Comparison of ENCODE assay signal across 19 cellular contexts in the genomic region with DNA sequence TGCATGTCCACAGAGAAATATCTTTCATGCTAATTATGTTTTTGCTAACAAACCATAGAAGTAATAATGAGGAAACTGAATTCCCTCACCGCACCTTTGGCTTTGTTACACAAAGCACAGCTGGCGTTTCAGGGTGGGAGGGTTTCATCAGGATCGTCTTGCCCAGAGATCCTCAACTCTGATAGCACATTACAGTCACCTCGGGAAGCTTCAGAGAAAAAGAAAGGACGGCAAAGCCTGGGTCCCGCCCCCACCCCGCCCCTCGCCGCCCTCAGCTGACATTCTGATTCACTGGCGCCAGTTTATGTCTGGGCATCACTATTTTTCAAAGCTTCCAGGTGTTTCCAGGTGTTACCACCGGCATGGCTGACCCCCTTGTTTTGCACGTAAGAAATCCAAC.
DNase-seq lines count a peak whose midpoint lies in the region; ATAC-seq and TF ChIP-seq lines count a peak whose summit lies in the region.
"Had no signal": no experiment of that assay in that cellular context is flagged by ENCODE, and none has a peak within 500 bp of the region (broad histone marks: within the 10 kb centered on the region; RNA-seq: fewer than 3 reads in every experiment).

No MANE protein-coding gene starts in this region.

- no peak overlapping the region for H2BK20ac ChIP-seq in H9 (ENCODE audit: low read depth, low read length, poor library complexity, severe bottlenecking)

- intact Hi-C loops in PC-3 (cut with micrococcal nuclease) (no loop called here), right lobe of liver (cut with DNase I) (no loop called here), lower lobe of right lung (cut with DNase I) (no loop called here)

- H3K23ac ChIP-seq in H9 (ENCODE audit: insufficient read length, low read depth, low read length) = no peak overlapping the region
- no peak overlapping the region for H3K23ac ChIP-seq in neuronal stem cell (ENCODE audit: low read depth, low read length, poor library complexity)

- H3K4ac ChIP-seq in H9 (ENCODE audit: low read depth, low read length) = no peak overlapping the region
- H3K4ac ChIP-seq in neuronal stem cell (ENCODE audit: low read length) = no peak overlapping the region

- H4K8ac ChIP-seq in H9 (replicated peaks; ENCODE audit: insufficient read length, low read depth, low read length) (no peak overlapping the region), neuronal stem cell (ENCODE audit: low read depth, low read length) (peak overlapping the region; percentile 29)

- no peaks in the 10 kb centered on the region for H3K23me2 ChIP-seq in H9 (ENCODE audit: insufficient read length, low read depth, low read length, poor library complexity, severe bottlenecking)

- H2AFZ ChIP-seq in H9 (ENCODE audit: low read length) = no peak overlapping the region
- no peak overlapping the region for H2AFZ ChIP-seq in neuronal stem cell (ENCODE audit: low read length)
- H2AFZ ChIP-seq in PC-3 (ENCODE audit: low read length) = no peak overlapping the region

- H2BK5ac ChIP-seq in H9 (ENCODE audit: insufficient read length, low read length) (no peak overlapping the region), neuronal stem cell (ENCODE audit: low read length) (no peak overlapping the region)

- H3K27ac Mint-ChIP-seq in H9 = peak overlapping the region; percentile 84 to 99 (median 94)

- peak; percentile 73 for DNase-seq in H9
- DNase-seq in NCI-H526 treated with DMSO at 0.1 percent for 48 hours (lab: John Stamatoyannopoulos, UW) = peak; percentile 98
- DNase-seq in neuronal stem cell (ENCODE audit: low spot score) = no peak
- no peak for DNase-seq in PC-3
- no peak for DNase-seq in right lobe of liver
- no peak for DNase-seq in lower lobe of right lung
- DNase-seq: BE2C, DMS53, GF-D8, Karpas-422, MV-4-11, NCI-H1105 treated with DMSO at 0.1 percent for 48 hours, NCI-H2029 treated with DMSO at 0.1 percent for 48 hours, NCI-H2171, NCI-H446 treated with DMSO at 0.1 percent for 48 hours, NCI-H774 had no signal

- POLR2A ChIA-PET in PC-3 (lab: Charles Lee; ENCODE audit: unreplicated experiment) = no interaction called here

- no peak overlapping the region for H3K56ac ChIP-seq in H9 (ENCODE audit: insufficient read length, low read depth, low read length)

- peaks cover 52 to 54% of the 10 kb centered on the region in 2 experiments for H3K4me1 Mint-ChIP-seq in H9

- peak overlapping the region; percentile 3 for H4K5ac ChIP-seq in H9 (ENCODE audit: insufficient read length, low read depth, low read length)

- no peak for TF ChIP-seq CTCF in H9 (conservative IDR thresholded peaks at IDR 0.05)
- no peak for TF ChIP-seq CTCF in PC-3 (conservative IDR thresholded peaks at IDR 0.05; ENCODE audit: low read depth, low read length)
- TF ChIP-seq CTCF in right lobe of liver (IDR thresholded peaks at IDR 0.05) = no peak
- TF ChIP-seq CTCF in lower lobe of right lung (IDR thresholded peaks at IDR 0.05) = no peak

- H3K36me3 ChIP-seq in iPS-18a (ENCODE audit: control insufficient read depth, low read depth, low read length) (no peaks in the 10 kb centered on the region), neuronal stem cell (replicated peaks in 1 of 2; ENCODE audit: control insufficient read depth in 2 of 2, insufficient read depth in 2 of 2, low read length in 2 of 2) (no peaks in the 10 kb centered on the region), PC-3 (ENCODE audit: low read depth, low read length) (no peaks in the 10 kb centered on the region), right lobe of liver (no peaks in the 10 kb centered on the region), lower lobe of right lung (no peaks in the 10 kb centered on the region)
- H3K36me3 ChIP-seq: BE2C, SJSA1 had no signal

- no peaks in the 10 kb centered on the region for H3K79me2 ChIP-seq in H9 (ENCODE audit: insufficient read depth, low read length)
- no peaks in the 10 kb centered on the region for H3K79me2 ChIP-seq in PC-3 (ENCODE audit: low read length)

- H3K9me2 ChIP-seq in PC-3 (replicated peaks; ENCODE audit: low read length) = no peaks in the 10 kb centered on the region

- H3K9me3 Mint-ChIP-seq in H9 = peaks cover 6 to 9% of the 10 kb centered on the region in 2 experiments; a peak in 3 of 5 replicates

- CTCF ChIA-PET in PC-3 (lab: Charles Lee) = no interaction called here

- H4K91ac ChIP-seq in H9 (ENCODE audit: insufficient read length, low read depth, low read length) (no peak overlapping the region), neuronal stem cell (ENCODE audit: low read depth, low read length, poor library complexity) (no peak overlapping the region)

- no CpG with 5 or more reads among the region's 12 CpGs for WGBS in H9 (ENCODE audit: extremely low coverage, insufficient read length, low lambda C conversion rate)
- no CpG with 5 or more reads among the region's 12 CpGs for WGBS in neuronal stem cell (ENCODE audit: extremely low coverage in 2 of 2, insufficient read length in 2 of 2, insufficient replicate concordance in 1 of 2), 2 donors
- 11% methylated on average over 12 of the region's 12 CpGs for WGBS in right lobe of liver (ENCODE audit: insufficient coverage, low coverage, low lambda C conversion rate, missing lambda C conversion rate)

- BruUV-seq in PC-3 (replicated peaks; lab: Mats Ljungman, UMichigan) = no TSS peak

- H4K20me1 ChIP-seq in H9 (ENCODE audit: control insufficient read depth, insufficient read depth, insufficient read length) (no peaks in the 10 kb centered on the region), PC-3 (ENCODE audit: low read length) (no peaks in the 10 kb centered on the region)

- peak overlapping the region; percentile 0 for H3K4me2 ChIP-seq in H9 (ENCODE audit: insufficient read depth, insufficient read length, low read length)
- no peak overlapping the region for H3K4me2 ChIP-seq in neuronal stem cell (ENCODE audit: insufficient read depth, low read length, poor library complexity, severe bottlenecking)
- no peak overlapping the region for H3K4me2 ChIP-seq in PC-3 (ENCODE audit: low read length)

- no peak for TF ChIP-seq POLR2A in right lobe of liver (IDR thresholded peaks at IDR 0.05)

- peak overlapping the region; percentile 72 for H3K27ac ChIP-seq in H9 (ENCODE audit: insufficient read length, low read depth, low read length)
- peak overlapping the region; percentile 47 for H3K27ac ChIP-seq in iPS-18a (ENCODE audit: low read length)
- no peak overlapping the region for H3K27ac ChIP-seq in neuronal stem cell (replicated peaks; ENCODE audit: low read length)
- no peak overlapping the region for H3K27ac ChIP-seq in PC-3 (ENCODE audit: low read length)
- no peak overlapping the region for H3K27ac ChIP-seq in right lobe of liver
- H3K27ac ChIP-seq in lower lobe of right lung = no peak overlapping the region
- H3K27ac ChIP-seq: SJSA1 had no signal

- no peaks in the 10 kb centered on the region for H3F3A ChIP-seq in PC-3 (ENCODE audit: low read length, unreplicated experiment)

- H3K27me3 ChIP-seq in H9 (ENCODE audit: insufficient read depth, low read length) = no peaks in the 10 kb centered on the region
- H3K27me3 ChIP-seq in iPS-18a (ENCODE audit: control insufficient read depth, insufficient read depth, low read length) = no peaks in the 10 kb centered on the region
- no peaks in the 10 kb centered on the region for H3K27me3 ChIP-seq in neuronal stem cell (ENCODE audit: control insufficient read depth in 3 of 3, insufficient read depth in 3 of 3, low read depth in 1 of 3, low read length in 3 of 3)
- H3K27me3 ChIP-seq in PC-3 (ENCODE audit: low read length) = peaks cover 34% of the 10 kb centered on the region
- no peaks in the 10 kb centered on the region for H3K27me3 ChIP-seq in right lobe of liver
- no peaks in the 10 kb centered on the region for H3K27me3 ChIP-seq in lower lobe of right lung (ENCODE audit: low read depth)
- H3K27me3 ChIP-seq: BE2C, SJSA1 had no signal

- H2BK15ac ChIP-seq in H9 (ENCODE audit: low read depth, low read length) = no peak overlapping the region
- H2BK15ac ChIP-seq in neuronal stem cell (ENCODE audit: low read length) = peak overlapping the region; percentile 30

- H3K9ac ChIP-seq in H9 (ENCODE audit: extremely low read depth, insufficient read length, low read length) (no peak overlapping the region), iPS-18a (ENCODE audit: low read length) (no peak overlapping the region), neuronal stem cell (ENCODE audit: low read depth, low read length, poor library complexity) (peak overlapping the region; percentile 9), PC-3 (ENCODE audit: low read length) (no peak overlapping the region)

- H3T11ph ChIP-seq in H9 (ENCODE audit: low read length) = no peak overlapping the region

- H3K4me3 ChIP-seq in iPS-18a (ENCODE audit: low read length) (peak overlapping the region; percentile 11), neuronal stem cell (ENCODE audit: low read length in 2 of 2) (no peak overlapping the region), PC-3 (ENCODE audit: low read length) (no peak overlapping the region), right lobe of liver (no peak overlapping the region), lower lobe of right lung (no peak overlapping the region)
- H3K4me3 ChIP-seq: SJSA1 had no signal

- peaks cover 0 to 8% (median 3%) of the 10 kb centered on the region in 3 experiments; a peak in 1 of 7 replicates for H3K36me3 Mint-ChIP-seq in H9 (ENCODE audit: insufficient read depth in 1 of 3, low read depth in 3 of 3)

- no peak overlapping the region for H2BK120ac ChIP-seq in H9 (ENCODE audit: low read depth, low read length, poor library complexity, severe bottlenecking)
- no peak overlapping the region for H2BK120ac ChIP-seq in neuronal stem cell (ENCODE audit: low read depth, low read length)

- H3K18ac ChIP-seq in H9 (ENCODE audit: insufficient read length, low read depth, low read length) (peak overlapping the region; percentile 88), neuronal stem cell (ENCODE audit: low read length) (peak overlapping the region; percentile 82)

- H3K9me3 ChIP-seq in H9 (ENCODE audit: control insufficient read depth, low read depth, low read length) (no peaks in the 10 kb centered on the region), iPS-18a (ENCODE audit: control insufficient read depth, low read depth, low read length) (no peaks in the 10 kb centered on the region), neuronal stem cell (replicated peaks in 1 of 2; ENCODE audit: control insufficient read depth in 2 of 2, insufficient read depth in 1 of 2, low read depth in 1 of 2, low read length in 2 of 2) (peaks cover 0 to 7% of the 10 kb centered on the region in 2 donors), PC-3 (ENCODE audit: low read length) (no peaks in the 10 kb centered on the region), right lobe of liver (no peaks in the 10 kb centered on the region), lower lobe of right lung (no peaks in the 10 kb centered on the region)
- H3K9me3 ChIP-seq: BE2C, SJSA1 had no signal

- H2BK12ac ChIP-seq in H9 (ENCODE audit: insufficient read length, low read depth, low read length) (no peak overlapping the region), neuronal stem cell (ENCODE audit: low read length) (no peak overlapping the region)

- H3K79me1 ChIP-seq in H9 (ENCODE audit: insufficient read depth, low read depth, low read length, poor library complexity, severe bottlenecking) (no peaks in the 10 kb centered on the region), neuronal stem cell (ENCODE audit: low read depth, low read length) (no peaks in the 10 kb centered on the region)

- ATAC-seq in PC-3 (no peak), right lobe of liver (no peak), lower lobe of right lung (no peak)
- ATAC-seq: HCT116 had no signal

- 0 out of 5 replicates have a peak overlapping the region, but pooled peaks of 1 of the 2 experiments have one; percentile 14 for H3K4me3 Mint-ChIP-seq in H9

- peaks cover under 1% of the 10 kb centered on the region; the same call in 1 of the 2 replicates for H3K27me3 Mint-ChIP-seq in H9 (ENCODE audit: low read depth)

- H3K4me1 ChIP-seq in H9 (ENCODE audit: insufficient read depth, low read length) (peaks cover 19% of the 10 kb centered on the region; the same call in 1 of the 2 replicates), iPS-18a (ENCODE audit: control insufficient read depth, low read depth, low read length) (peaks cover 35% of the 10 kb centered on the region), neuronal stem cell (ENCODE audit: control insufficient read depth in 2 of 2, insufficient read depth in 1 of 2, low read depth in 1 of 2, low read length in 2 of 2) (peaks cover 5 to 13% of the 10 kb centered on the region in 2 donors), PC-3 (ENCODE audit: insufficient read depth, low read length) (no peaks in the 10 kb centered on the region), right lobe of liver (no peaks in the 10 kb centered on the region), lower lobe of right lung (peaks cover 4% of the 10 kb centered on the region)
- H3K4me1 ChIP-seq: BE2C had no signal

- H2AK5ac ChIP-seq in H9 (ENCODE audit: insufficient read length, low read length) (no peak overlapping the region), neuronal stem cell (ENCODE audit: low read depth, low read length) (no peak overlapping the region)

- no peak overlapping the region for H3K14ac ChIP-seq in H9 (ENCODE audit: insufficient read depth, low read length)
- H3K14ac ChIP-seq in neuronal stem cell (ENCODE audit: low read length) = no peak overlapping the region

Comparison
In these comparisons a context has a peak if more than half of its experiments do, and no peak if none do; other contexts are left out.
1. DNase-seq: peak in H9 (single experiment) and NCI-H526 treated with DMSO at 0.1 percent for 48 hours (single experiment); none in neuronal stem cell (single experiment), PC-3 (single experiment), right lobe of liver (0 of 3) and lower lobe of right lung (single experiment).
2. H3K27ac ChIP-seq: peak in H9 (single experiment) and iPS-18a (single experiment); none in neuronal stem cell (single experiment), PC-3 (single experiment), right lobe of liver (0 of 3) and lower lobe of right lung (single experiment).